ENCODE assay signal across 8 cellular contexts in genomic region chr11:67288452-67289225, GRCh38. TPM values are rescaled to one million over a fixed set of nuclear protein-coding genes. Genes with fewer than 3 reads are reported as not detected.
DNase-seq lines count a peak whose midpoint lies in the region; ATAC-seq and TF ChIP-seq lines count a peak whose summit lies in the region.

No MANE protein-coding gene starts in this region.

- peak; percentile 71 for ATAC-seq in HG03354 (IDR thresholded peaks at IDR 0.05; ENCODE audit: poor library complexity, severe bottlenecking, unreplicated experiment)

- peak; percentile 12 for DNase-seq in NCI-H524 treated with DMSO at 0.1 percent for 48 hours (lab: John Stamatoyannopoulos, UW)
- peak; percentile 93 for DNase-seq in activated CD4-positive, alpha-beta T cell treated with anti-CD3 and anti-CD28 coated beads for 48 hours
- peak; percentile 81 for DNase-seq in dedifferentiated amniotic fluid mesenchymal stem cell (ENCODE audit: extremely low spot score)
- DNase-seq in stimulated activated CD4-positive, alpha-beta T cell treated with anti-CD3 and anti-CD28 coated beads, Interleukin-2, amount 100 ng/mL, for 48 hours: peak; percentile 78 to 80

- H3K9me3 ChIP-seq in BLaER1 treated with 17β-estradiol and CSF1 and Interleukin-3, amounts not matched to agents 10 nM and 100 nM (replicated peaks in 1 of 11): peaks cover 0 to 8% (median 3%) of the 10 kb centered on the region in 11 experiments; a peak in 9 of 22 replicates
- H3K9me3 ChIP-seq in liver (ENCODE audit: control insufficient read depth in 4 of 4, low read length in 3 of 4): no peaks in the 10 kb centered on the region

- H3K27me3 ChIP-seq in BLaER1 treated with 17β-estradiol and CSF1 and Interleukin-3, amounts not matched to agents 10 nM and 100 nM: no peaks in the 10 kb centered on the region
- H3K27me3 ChIP-seq in liver (ENCODE audit: control insufficient read depth in 4 of 4, insufficient read depth in 4 of 4, low read length in 3 of 4): no peaks in the 10 kb centered on the region

- peak in 1 of 2 donors; percentile 43 for TF ChIP-seq RAD21 in liver (IDR thresholded peaks at IDR 0.05)

- peak overlapping the region; percentile 93 to 100 (median 99) for H3K9ac ChIP-seq in BLaER1 treated with 17β-estradiol and CSF1 and Interleukin-3, amounts not matched to agents 10 nM and 100 nM
- peak overlapping the region in 1 of 2 donors; percentile 50 for H3K9ac ChIP-seq in liver (ENCODE audit: low read depth in 1 of 2, low read length in 2 of 2)

- peaks cover 82 to 86% (median 84%) of the 10 kb centered on the region in 10 experiments for H3K4me1 ChIP-seq in BLaER1 treated with 17β-estradiol and CSF1 and Interleukin-3, amounts not matched to agents 10 nM and 100 nM
- H3K4me1 ChIP-seq in liver (ENCODE audit: control insufficient read depth in 4 of 4, insufficient read depth in 4 of 4, low read length in 3 of 4): peaks cover 0 to 24% (median 14%) of the 10 kb centered on the region in 4 donors

- H4K20me1 ChIP-seq in BLaER1 treated with 17β-estradiol and CSF1 and Interleukin-3, amounts not matched to agents 10 nM and 100 nM: peaks cover 11 to 40% (median 37%) of the 10 kb centered on the region in 11 experiments; a peak in 21 of 22 replicates

- H3K4me3 ChIP-seq in BLaER1 treated with 17β-estradiol and CSF1 and Interleukin-3, amounts not matched to agents 10 nM and 100 nM: peak overlapping the region; percentile 66 to 86 (median 77)
- peak overlapping the region; percentile 23 to 86 (median 36) for H3K4me3 ChIP-seq in liver (ENCODE audit: low read depth in 1 of 3, low read length in 3 of 3)

- H3K36me3 ChIP-seq in BLaER1 treated with 17β-estradiol and CSF1 and Interleukin-3, amounts not matched to agents 10 nM and 100 nM: peaks cover 71 to 82% (median 78%) of the 10 kb centered on the region in 11 experiments
- peaks cover 2 to 22% (median 10%) of the 10 kb centered on the region in 4 donors for H3K36me3 ChIP-seq in liver (ENCODE audit: control insufficient read depth in 4 of 4, insufficient read depth in 3 of 4, low read depth in 1 of 4, low read length in 3 of 4)

- H3K4me2 ChIP-seq in BLaER1 treated with 17β-estradiol and CSF1 and Interleukin-3, amounts not matched to agents 10 nM and 100 nM: peak overlapping the region; percentile 85 to 100 (median 100)

- peak overlapping the region; percentile 97 to 100 (median 99) for H3K27ac ChIP-seq in BLaER1 treated with 17β-estradiol and CSF1 and Interleukin-3, amounts not matched to agents 10 nM and 100 nM
- peak overlapping the region; percentile 88 to 94 for H3K27ac ChIP-seq in liver (ENCODE audit: low read depth in 1 of 2, low read length in 2 of 2)

- peak; percentile 35 for TF ChIP-seq CTCF in liver (IDR thresholded peaks at IDR 0.05; ENCODE audit: low read depth, low read length, missing input control)

- peak; percentile 91 for TF ChIP-seq POLR2A in GM19099 (IDR thresholded peaks at IDR 0.05; ENCODE audit: extremely low read depth, insufficient read length, low read depth)

- under 1% methylated on average over 87 of the region's 87 CpGs for WGBS in liver

TF ChIP-seq in liver, 16 proteins besides CTCF, POLR2A, EP300 and RAD21:
- TF ChIP-seq SP1 (IDR thresholded peaks at IDR 0.05) (peak; percentile 60), YY1 (IDR thresholded peaks at IDR 0.05) (peak; percentile 72), RXRA (IDR thresholded peaks at IDR 0.05) (no peak), HNF4G (IDR thresholded peaks at IDR 0.05) (no peak), ATF3 (IDR thresholded peaks at IDR 0.05) (no peak), REST (IDR thresholded peaks at IDR 0.05) (no peak), TAF1 (conservative IDR thresholded peaks at IDR 0.05) (no peak), EGR1 (IDR thresholded peaks at IDR 0.05; ENCODE audit: low read depth in 2 of 2) (no peak), NR2F2 (IDR thresholded peaks at IDR 0.05) (peak; percentile 76), MAX (IDR thresholded peaks at IDR 0.05) (no peak), FOXA2 (IDR thresholded peaks at IDR 0.05) (no peak), HNF4A (conservative IDR thresholded peaks at IDR 0.05) (no peak), FOXA1 (IDR thresholded peaks at IDR 0.05) (no peak), ZBTB33 (IDR thresholded peaks at IDR 0.05) (no peak), GABPA (IDR thresholded peaks at IDR 0.05 in 1 of 2, conservative IDR thresholded peaks at IDR 0.05 in 1 of 2) (peak; percentile 75 to 89), JUND (IDR thresholded peaks at IDR 0.05) (no peak)

RNA-seq across cellular contexts. Expression of gene ANKRD13D, which starts 0.5 kb away (rescaled TPM):
- total RNA-seq in liver: 10 to 100 TPM in 1 of 2 donors, 1 to 10 TPM in 1; 5.6 to 15.0 TPM
- polyA plus RNA-seq in liver: 1 to 10 TPM; 5.5 to 6.1 TPM

RNA-seq across cellular contexts. Expression of gene SSH3, which starts 14.7 kb away (rescaled TPM):
- total RNA-seq in liver: 10 to 100 TPM in 1 of 2 donors, 1 to 10 TPM in 1; 4.8 to 10.4 TPM
- polyA plus RNA-seq in liver: 1 to 10 TPM; 7.6 to 8.7 TPM

RNA-seq across cellular contexts. Expression of gene GRK2, which starts 22.4 kb away (rescaled TPM):
- 10 to 100 TPM; 35.0 to 41.4 TPM for total RNA-seq in liver
- 10 to 100 TPM; 13.4 to 28.4 TPM for polyA plus RNA-seq in liver

Comparison
In these comparisons a context has a peak if more than half of its experiments do, and no peak if none do; other contexts are left out.
1. Peak in every context shown above with its lines: DNase-seq, ATAC-seq, H3K4me3 ChIP-seq and H3K27ac ChIP-seq.
2. DNase-seq: peak in every context shown above with its lines; median percentile 93 in activated CD4-positive, alpha-beta T cell treated with anti-CD3 and anti-CD28 coated beads for 48 hours; 81 in dedifferentiated amniotic fluid mesenchymal stem cell; 79 in stimulated activated CD4-positive, alpha-beta T cell treated with anti-CD3 and anti-CD28 coated beads, Interleukin-2, amount 100 ng/mL, for 48 hours; 12 in NCI-H524 treated with DMSO at 0.1 percent for 48 hours.